22 cellular contexts compared by ENCODE assay signal in the genomic region with DNA sequence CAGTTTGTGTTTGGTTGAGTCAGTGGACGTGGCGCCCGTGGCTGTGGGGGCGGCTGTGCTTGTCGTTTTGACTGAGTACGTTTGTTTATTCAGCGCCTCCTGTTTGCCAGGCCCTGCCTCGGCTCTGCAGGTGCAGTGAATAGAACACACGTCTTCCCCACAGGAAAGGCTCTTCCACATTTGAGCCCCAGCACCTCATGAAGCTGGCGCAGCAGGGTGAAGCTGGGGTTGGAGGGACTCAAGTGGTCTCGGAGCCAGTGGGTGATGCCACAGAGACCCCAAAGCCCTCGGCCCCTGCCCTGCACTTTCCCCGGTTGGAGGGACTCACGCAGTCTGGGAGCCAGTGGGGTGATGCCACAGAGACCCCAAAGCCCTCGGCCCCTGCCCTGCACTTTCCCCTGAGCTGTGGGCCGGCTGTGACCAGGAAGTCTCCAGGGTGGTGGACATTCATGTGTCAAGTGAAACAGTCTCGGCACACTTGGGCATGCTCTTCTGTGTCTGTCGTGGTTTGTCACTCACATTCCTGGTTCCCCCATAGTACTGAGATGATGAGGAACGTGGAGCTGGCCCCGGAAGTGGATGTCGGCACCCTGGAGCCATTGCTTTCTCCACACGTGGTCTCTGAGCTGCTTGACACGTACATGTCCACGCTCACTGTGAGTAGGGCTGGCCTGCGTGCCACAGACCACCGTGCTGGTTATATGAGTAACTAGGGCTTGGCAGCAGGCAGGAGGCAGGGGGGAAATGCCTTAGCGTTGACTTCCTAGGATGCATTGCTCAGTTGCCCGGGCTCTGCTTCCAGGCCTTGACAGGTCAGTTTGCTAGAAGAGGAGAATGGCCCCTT. TPM values are rescaled to one million over a fixed set of nuclear protein-coding genes. Genes with fewer than 3 reads are reported as not detected.
DNase-seq lines count a peak whose midpoint lies in the region; ATAC-seq and TF ChIP-seq lines count a peak whose summit lies in the region.
"Had no signal": no experiment of that assay in that cellular context is flagged by ENCODE, and none has a peak within 500 bp of the region (broad histone marks: within the 10 kb centered on the region; RNA-seq: fewer than 3 reads in every experiment).

No MANE protein-coding gene starts in this region.

- H3K27me3 ChIP-seq in heart left ventricle = no peaks in the 10 kb centered on the region
- H3K27me3 ChIP-seq: gastrocnemius medialis, pancreas, tibial nerve had no signal

- no peak overlapping the region for H3K4me3 ChIP-seq in heart left ventricle
- H3K4me3 ChIP-seq: A549, gastrocnemius medialis, K562, pancreas, skin epidermis, tibial nerve had no signal

- H3K27me3 Mint-ChIP-seq in activated CD4-positive, alpha-beta T cell treated with anti-CD3 and anti-CD28 coated beads for 36 hours = no peaks in the 10 kb centered on the region
- H3K27me3 Mint-ChIP-seq: brain had no signal

- peak overlapping the region; percentile 47 for H3K27ac Mint-ChIP-seq in activated CD4-positive, alpha-beta T cell treated with anti-CD3 and anti-CD28 coated beads for 36 hours
- peak overlapping the region; percentile 45 for H3K27ac Mint-ChIP-seq in stimulated activated effector memory CD8-positive, alpha-beta T cell treated with anti-CD3 and anti-CD28 coated beads, Interleukin-12 subunit alpha, Interleukin-12 subunit beta, amount 100 ng/mL, for 72 hours
- H3K27ac Mint-ChIP-seq: brain had no signal

- TF ChIP-seq POLR2A in heart left ventricle (IDR thresholded peaks at IDR 0.05) = no peak

- CTCF ChIA-PET in activated CD4-positive, alpha-beta T cell treated with anti-CD3 and anti-CD28 coated beads for 36 hours (lab: Charles Lee) = interaction anchor here (2.9 kb wide), 1 partner anchor 10 kb away, joined by 19 read pairs; no protein-coding TSS in a partner anchor

- peak; percentile 4 for DNase-seq in activated CD4-positive, alpha-beta T cell treated with anti-CD3 and anti-CD28 coated beads for 36 hours
- no peak for DNase-seq in activated CD4-positive, alpha-beta T cell treated with anti-CD3 and anti-CD28 coated beads, Interleukin-2, amount 50 U/mL, for 1 hour
- peak; percentile 21 for DNase-seq in NCI-H774 (lab: John Stamatoyannopoulos, UW)
- peak in 3 of 5 donors; percentile 13 to 52 (median 16) for DNase-seq in heart left ventricle
- no peak for DNase-seq in stimulated activated effector memory CD8-positive, alpha-beta T cell treated with anti-CD3 and anti-CD28 coated beads, Interleukin-12 subunit alpha, Interleukin-12 subunit beta, amount 100 ng/mL, for 72 hours (ENCODE audit: low spot score in 2 of 2)
- DNase-seq in DMS153 (lab: John Stamatoyannopoulos, UW) = no peak
- no peak for DNase-seq in NCI-H1694 treated with DMSO at 0.1 percent for 48 hours (lab: John Stamatoyannopoulos, UW)
- DNase-seq: activated naive CD4-positive, alpha-beta T cell; DMS79; erythroblast; MV-4-11; NCI-H82; stimulated activated CD4-positive, alpha-beta T cell treated with anti-CD3 and anti-CD28 coated beads, Interleukin-4, amount 100 ng/mL, for 4 hours had no signal

- H3K4me1 ChIP-seq in heart left ventricle = no peaks in the 10 kb centered on the region
- H3K4me1 ChIP-seq: gastrocnemius medialis, tibial nerve had no signal

- ATAC-seq in activated CD4-positive, alpha-beta T cell treated with anti-CD3 and anti-CD28 coated beads for 36 hours = no peak
- ATAC-seq in heart left ventricle (no peak), SK-N-SH treated with all-trans-retinoic acid at 6 μM for 48 hours (no peak)
- no peak for ATAC-seq in stimulated activated effector memory CD8-positive, alpha-beta T cell treated with anti-CD3 and anti-CD28 coated beads, Interleukin-12 subunit alpha, Interleukin-12 subunit beta, amount 100 ng/mL, for 72 hours
- ATAC-seq: A549, gastrocnemius medialis, K562, Panc1, pancreas had no signal

- no peak overlapping the region for H3K27ac ChIP-seq in heart left ventricle
- H3K27ac ChIP-seq: A549, gastrocnemius medialis, pancreas, tibial nerve had no signal

- H3K9me3 ChIP-seq in heart left ventricle = peaks cover 0 to 15% (median 8%) of the 10 kb centered on the region in 12 donors
- H3K9me3 ChIP-seq: pancreas had no signal

- H3K36me3 ChIP-seq in heart left ventricle = peaks cover 0 to 99% (median 91%) of the 10 kb centered on the region in 9 donors

- POLR2A ChIA-PET in activated CD4-positive, alpha-beta T cell treated with anti-CD3 and anti-CD28 coated beads for 36 hours (lab: Charles Lee) = no interaction called here

- peaks cover 67% of the 10 kb centered on the region for H3K4me1 Mint-ChIP-seq in activated CD4-positive, alpha-beta T cell treated with anti-CD3 and anti-CD28 coated beads for 36 hours
- H3K4me1 Mint-ChIP-seq in stimulated activated effector memory CD8-positive, alpha-beta T cell treated with anti-CD3 and anti-CD28 coated beads, Interleukin-12 subunit alpha, Interleukin-12 subunit beta, amount 100 ng/mL, for 72 hours = peaks cover 68% of the 10 kb centered on the region
- H3K4me1 Mint-ChIP-seq: brain had no signal

- intact Hi-C loops in activated CD4-positive, alpha-beta T cell treated with anti-CD3 and anti-CD28 coated beads for 36 hours (cut with DNase I, micrococcal nuclease) = loop anchor here in 1 of 2 experiments (5.0 kb wide), 2 partner anchors 64 to 239 kb away; a partner anchor contains a TSS
- intact Hi-C loops in heart left ventricle (cut with DNase I) = no loop called here

- H3K4me3 Mint-ChIP-seq in activated CD4-positive, alpha-beta T cell treated with anti-CD3 and anti-CD28 coated beads for 36 hours = no peak overlapping the region
- H3K4me3 Mint-ChIP-seq in stimulated activated effector memory CD8-positive, alpha-beta T cell treated with anti-CD3 and anti-CD28 coated beads, Interleukin-12 subunit alpha, Interleukin-12 subunit beta, amount 100 ng/mL, for 72 hours = no peak overlapping the region
- H3K4me3 Mint-ChIP-seq: brain had no signal

- peaks cover 87% of the 10 kb centered on the region for H3K36me3 Mint-ChIP-seq in activated CD4-positive, alpha-beta T cell treated with anti-CD3 and anti-CD28 coated beads for 36 hours (ENCODE audit: low read depth)
- H3K36me3 Mint-ChIP-seq in stimulated activated effector memory CD8-positive, alpha-beta T cell treated with anti-CD3 and anti-CD28 coated beads, Interleukin-12 subunit alpha, Interleukin-12 subunit beta, amount 100 ng/mL, for 72 hours = peaks cover 99% of the 10 kb centered on the region

- no peak for TF ChIP-seq CTCF in heart left ventricle (IDR thresholded peaks at IDR 0.05)

- WGBS in heart left ventricle, 4 donors = 90 to 93% (median 91%) methylated on average over 23 to 28 of the region's 28 CpGs

- H3K9me3 Mint-ChIP-seq in activated CD4-positive, alpha-beta T cell treated with anti-CD3 and anti-CD28 coated beads for 36 hours (ENCODE audit: low read depth) = peaks cover 12% of the 10 kb centered on the region
- peaks cover 6% of the 10 kb centered on the region for H3K9me3 Mint-ChIP-seq in stimulated activated effector memory CD8-positive, alpha-beta T cell treated with anti-CD3 and anti-CD28 coated beads, Interleukin-12 subunit alpha, Interleukin-12 subunit beta, amount 100 ng/mL, for 72 hours

TF ChIP-seq in SK-N-SH treated with all-trans-retinoic acid at 6 μM for 48 hours, 23 proteins besides CTCF, POLR2A, EP300 and RAD21:
- TF ChIP-seq SNAI2 (CRISPR knock-in tag; IDR thresholded peaks at IDR 0.05) = no peak
- TF ChIP-seq, protein P1, sequence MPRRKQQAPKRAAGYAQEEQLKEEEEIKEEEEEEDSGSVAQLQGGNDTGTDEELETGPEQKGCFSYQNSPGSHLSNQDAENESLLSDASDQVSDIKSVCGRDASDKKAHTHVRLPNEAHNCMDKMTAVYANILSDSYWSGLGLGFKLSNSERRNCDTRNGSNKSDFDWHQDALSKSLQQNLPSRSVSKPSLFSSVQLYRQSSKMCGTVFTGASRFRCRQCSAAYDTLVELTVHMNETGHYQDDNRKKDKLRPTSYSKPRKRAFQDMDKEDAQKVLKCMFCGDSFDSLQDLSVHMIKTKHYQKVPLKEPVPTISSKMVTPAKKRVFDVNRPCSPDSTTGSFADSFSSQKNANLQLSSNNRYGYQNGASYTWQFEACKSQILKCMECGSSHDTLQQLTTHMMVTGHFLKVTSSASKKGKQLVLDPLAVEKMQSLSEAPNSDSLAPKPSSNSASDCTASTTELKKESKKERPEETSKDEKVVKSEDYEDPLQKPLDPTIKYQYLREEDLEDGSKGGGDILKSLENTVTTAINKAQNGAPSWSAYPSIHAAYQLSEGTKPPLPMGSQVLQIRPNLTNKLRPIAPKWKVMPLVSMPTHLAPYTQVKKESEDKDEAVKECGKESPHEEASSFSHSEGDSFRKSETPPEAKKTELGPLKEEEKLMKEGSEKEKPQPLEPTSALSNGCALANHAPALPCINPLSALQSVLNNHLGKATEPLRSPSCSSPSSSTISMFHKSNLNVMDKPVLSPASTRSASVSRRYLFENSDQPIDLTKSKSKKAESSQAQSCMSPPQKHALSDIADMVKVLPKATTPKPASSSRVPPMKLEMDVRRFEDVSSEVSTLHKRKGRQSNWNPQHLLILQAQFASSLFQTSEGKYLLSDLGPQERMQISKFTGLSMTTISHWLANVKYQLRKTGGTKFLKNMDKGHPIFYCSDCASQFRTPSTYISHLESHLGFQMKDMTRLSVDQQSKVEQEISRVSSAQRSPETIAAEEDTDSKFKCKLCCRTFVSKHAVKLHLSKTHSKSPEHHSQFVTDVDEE (CRISPR knock-in tag; IDR thresholded peaks at IDR 0.05) = no peak
TF ChIP-seq in SK-N-SH treated with all-trans-retinoic acid at 6 μM for 48 hours: peak in this region for 0.

RNA-seq across cellular contexts. Expression of a gene that starts 13.6 kb away (rescaled TPM):
- total RNA-seq in activated CD4-positive, alpha-beta T cell treated with anti-CD3 and anti-CD28 coated beads for 36 hours = 10 to 100 TPM; 49.7 to 62.7 TPM
- 10 to 100 TPM; 33.6 to 45.5 (median 42.8) TPM for total RNA-seq in heart left ventricle
- polyA plus RNA-seq in heart left ventricle = 10 to 100 TPM; 20.6 to 45.4 TPM

Comparison
In these comparisons a context has a peak if more than half of its experiments do, and no peak if none do; other contexts are left out.
1. DNase-seq: peak in activated CD4-positive, alpha-beta T cell treated with anti-CD3 and anti-CD28 coated beads for 36 hours (single experiment), NCI-H774 (single experiment) and heart left ventricle (3 of 5); none in activated CD4-positive, alpha-beta T cell treated with anti-CD3 and anti-CD28 coated beads, Interleukin-2, amount 50 U/mL, for 1 hour (single experiment), stimulated activated effector memory CD8-positive, alpha-beta T cell treated with anti-CD3 and anti-CD28 coated beads, Interleukin-12 subunit alpha, Interleukin-12 subunit beta, amount 100 ng/mL, for 72 hours (0 of 2), DMS153 (single experiment) and NCI-H1694 treated with DMSO at 0.1 percent for 48 hours (single experiment).